Comparison of ENCODE assay signal across 8 cellular contexts in the genomic region with DNA sequence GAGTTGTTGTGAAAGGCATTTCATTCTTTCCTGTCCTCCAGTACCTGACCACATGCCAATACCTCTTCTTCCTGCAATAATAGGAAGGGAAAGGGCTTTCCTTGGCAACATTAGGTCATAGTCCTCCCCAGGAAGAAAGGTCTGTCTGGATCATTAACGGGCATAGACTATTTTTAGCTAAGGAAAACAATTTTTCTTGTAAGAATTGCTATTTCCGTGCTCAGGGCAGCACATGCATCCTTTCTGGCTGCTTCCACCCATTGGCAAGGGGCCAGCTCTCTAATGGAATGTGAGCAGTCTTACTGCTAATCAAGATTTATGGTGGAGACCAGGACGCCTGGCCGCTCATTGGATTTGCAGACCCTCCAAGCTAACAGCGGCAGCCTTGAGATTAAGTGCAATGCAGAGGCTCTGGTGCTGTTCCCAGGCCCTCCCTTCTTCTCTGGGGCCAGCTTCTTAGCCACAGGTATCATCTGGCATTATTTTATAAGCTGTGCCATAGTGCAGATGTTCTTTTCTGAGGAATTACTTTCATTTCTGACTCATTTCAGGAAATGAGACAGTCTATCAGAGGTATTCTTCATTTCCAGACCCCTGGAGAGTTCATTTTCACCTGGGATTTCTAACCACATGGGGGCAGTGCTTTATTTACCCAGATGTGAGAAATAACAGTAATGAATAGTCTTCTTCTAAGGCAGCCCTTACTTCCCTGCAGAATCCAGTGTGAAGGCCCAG. TPM values are rescaled to one million over a fixed set of nuclear protein-coding genes. Genes with fewer than 3 reads are reported as not detected.
DNase-seq lines count a peak whose midpoint lies in the region; ATAC-seq, FAIRE-seq and TF ChIP-seq lines count a peak whose summit lies in the region.

No MANE protein-coding gene starts in this region.

- no peak for FAIRE-seq in astrocyte (lab: Jason Lieb, UNC)

- H3K56ac ChIP-seq in H9 (ENCODE audit: insufficient read length, low read depth, low read length), result no peak overlapping the region

- no peak overlapping the region for H4K5ac ChIP-seq in H9 (ENCODE audit: insufficient read length, low read depth, low read length)

- no peak overlapping the region for H2BK12ac ChIP-seq in H9 (ENCODE audit: insufficient read length, low read depth, low read length)

- intact Hi-C loops in testis (cut with DNase I; ENCODE audit: low total_unique reads), result no loop called here

- H3K4me1 Mint-ChIP-seq in H9 (peaks cover 10% of the 10 kb centered on the region in 2 experiments), astrocyte (ENCODE audit: low read depth, unreplicated experiment) (peaks cover 37% of the 10 kb centered on the region)
- H3K4me1 Mint-ChIP-seq in naive thymus-derived CD8-positive, alpha-beta T cell, result peaks cover 6 to 38% (median 12%) of the 10 kb centered on the region in 4 donors

- H2BK15ac ChIP-seq in H9 (ENCODE audit: low read depth, low read length), result no peak overlapping the region

- H3K79me2 ChIP-seq in H9 (ENCODE audit: insufficient read depth, low read length) (no peaks in the 10 kb centered on the region), astrocyte (ENCODE audit: insufficient read depth, low read length) (peaks cover 61% of the 10 kb centered on the region)

- no CpG with 5 or more reads among the region's 5 CpGs for WGBS in H9 (ENCODE audit: extremely low coverage, insufficient read length, low lambda C conversion rate)
- WGBS in testis, 2 donors, result 31 to 50% methylated on average over 5 of the region's 5 CpGs

- POLR2A ChIA-PET in naive thymus-derived CD8-positive, alpha-beta T cell (lab: Charles Lee), result no interaction called here

- peaks cover 11% of the 10 kb centered on the region for H3K79me1 ChIP-seq in H9 (ENCODE audit: insufficient read depth, low read depth, low read length, poor library complexity, severe bottlenecking)

- H3K36me3 ChIP-seq in astrocyte (ENCODE audit: insufficient read depth, low read length), result no peaks in the 10 kb centered on the region
- H3K36me3 ChIP-seq in testis (ENCODE audit: low read depth, missing control alignments), result no peaks in the 10 kb centered on the region

- H3K23me2 ChIP-seq in H9 (ENCODE audit: insufficient read length, low read depth, low read length, poor library complexity, severe bottlenecking), result no peaks in the 10 kb centered on the region

- no peak for TF ChIP-seq POLR2A in testis (IDR thresholded peaks at IDR 0.05)

- no peak overlapping the region for H4K91ac ChIP-seq in H9 (ENCODE audit: insufficient read length, low read depth, low read length)

- H2BK120ac ChIP-seq in H9 (ENCODE audit: low read depth, low read length, poor library complexity, severe bottlenecking), result no peak overlapping the region

- no peak overlapping the region; the same call in 1 of the 2 replicates for H3K14ac ChIP-seq in H9 (ENCODE audit: insufficient read depth, low read length)

- H3K9me3 ChIP-seq in H9 (ENCODE audit: control insufficient read depth, low read depth, low read length), result no peaks in the 10 kb centered on the region
- H3K9me3 ChIP-seq in astrocyte (ENCODE audit: insufficient read depth, low read depth, low read length), result no peaks in the 10 kb centered on the region
- H3K9me3 ChIP-seq in testis, result no peaks in the 10 kb centered on the region

- no peak overlapping the region for H3T11ph ChIP-seq in H9 (ENCODE audit: low read length)

- peak overlapping the region in 2 of 3 experiments; percentile 81 to 88; a peak in 3 of 7 replicates for H3K27ac Mint-ChIP-seq in H9
- peak overlapping the region; percentile 89 for H3K27ac Mint-ChIP-seq in astrocyte (ENCODE audit: unreplicated experiment)
- H3K27ac Mint-ChIP-seq in naive thymus-derived CD8-positive, alpha-beta T cell, result peak overlapping the region in 3 of 10 donors; percentile 25 to 32 (median 26)

- H2BK20ac ChIP-seq in H9 (ENCODE audit: low read depth, low read length, poor library complexity, severe bottlenecking), result no peak overlapping the region

- H3K4me3 ChIP-seq in astrocyte (ENCODE audit: insufficient read depth, low read depth, low read length) (peak overlapping the region; percentile 6), testis (no peak overlapping the region)

- H3K9me3 Mint-ChIP-seq in H9, result no peaks in the 10 kb centered on the region
- no peaks in the 10 kb centered on the region for H3K9me3 Mint-ChIP-seq in astrocyte (ENCODE audit: unreplicated experiment)
- H3K9me3 Mint-ChIP-seq in naive thymus-derived CD8-positive, alpha-beta T cell, result no peaks in the 10 kb centered on the region

- H2BK5ac ChIP-seq in H9 (ENCODE audit: insufficient read length, low read length), result no peak overlapping the region

- no peak overlapping the region for H2AFZ ChIP-seq in H9 (ENCODE audit: low read length)
- no peak overlapping the region for H2AFZ ChIP-seq in astrocyte (ENCODE audit: low read depth, low read length)

- no peak overlapping the region for H2AK5ac ChIP-seq in H9 (ENCODE audit: insufficient read length, low read length)

- H3K4me2 ChIP-seq in H9 (ENCODE audit: insufficient read depth, insufficient read length, low read length) (no peak overlapping the region), astrocyte (ENCODE audit: low read length) (peak overlapping the region; percentile 82)

- H3K9ac ChIP-seq in H9 (ENCODE audit: extremely low read depth, insufficient read length, low read length) (no peak overlapping the region), astrocyte (ENCODE audit: low read length) (peak overlapping the region; percentile 53)

- DNase-seq in DMS 273 treated with DMSO at 0.1 percent for 48 hours (lab: John Stamatoyannopoulos, UW), result peak; percentile 3
- no peak for DNase-seq in H9
- peak; percentile 13 for DNase-seq in NCI-H2029 treated with DMSO at 0.1 percent for 48 hours (lab: John Stamatoyannopoulos, UW)
- DNase-seq in astrocyte (ENCODE audit: low read depth), result peak; percentile 94
- DNase-seq in islet precursor cell, result peak; percentile 96
- peak; percentile 72 for DNase-seq in testis
- no peak for DNase-seq in occipital lobe (lab: John Stamatoyannopoulos, UW)
- no peak for DNase-seq in naive thymus-derived CD8-positive, alpha-beta T cell

- ATAC-seq in naive thymus-derived CD8-positive, alpha-beta T cell, result no peak

- no peak overlapping the region for H3K4ac ChIP-seq in H9 (ENCODE audit: low read depth, low read length)

- H3K23ac ChIP-seq in H9 (ENCODE audit: insufficient read length, low read depth, low read length), result no peak overlapping the region

- H3K27me3 Mint-ChIP-seq in H9 (ENCODE audit: low read depth), result no peaks in the 10 kb centered on the region
- no peaks in the 10 kb centered on the region for H3K27me3 Mint-ChIP-seq in astrocyte (ENCODE audit: low read depth, unreplicated experiment)
- no peaks in the 10 kb centered on the region for H3K27me3 Mint-ChIP-seq in naive thymus-derived CD8-positive, alpha-beta T cell

- H3K4me3 Mint-ChIP-seq in H9 (no peak overlapping the region), astrocyte (ENCODE audit: unreplicated experiment) (peak overlapping the region; percentile 36)
- H3K4me3 Mint-ChIP-seq in naive thymus-derived CD8-positive, alpha-beta T cell, result no peak overlapping the region

- H3K27me3 ChIP-seq in H9 (ENCODE audit: insufficient read depth, low read length), result no peaks in the 10 kb centered on the region
- no peaks in the 10 kb centered on the region for H3K27me3 ChIP-seq in astrocyte (ENCODE audit: insufficient read depth, low read length)
- no peaks in the 10 kb centered on the region for H3K27me3 ChIP-seq in testis

- H3K4me1 ChIP-seq in H9 (ENCODE audit: insufficient read depth, low read length) (peaks cover 4% of the 10 kb centered on the region; the same call in 1 of the 2 replicates), astrocyte (ENCODE audit: insufficient read depth, low read length) (peaks cover 31% of the 10 kb centered on the region), testis (peaks cover 27% of the 10 kb centered on the region)

- no peak overlapping the region for H3K18ac ChIP-seq in H9 (ENCODE audit: insufficient read length, low read depth, low read length)

- no peak overlapping the region for H4K8ac ChIP-seq in H9 (replicated peaks; ENCODE audit: insufficient read length, low read depth, low read length)

- H3K27ac ChIP-seq in H9 (ENCODE audit: insufficient read length, low read depth, low read length) (no peak overlapping the region), astrocyte (ENCODE audit: low read depth, low read length) (peak overlapping the region; percentile 89), testis (peak overlapping the region; percentile 5 to 40)

- H3K36me3 Mint-ChIP-seq in H9 (ENCODE audit: insufficient read depth in 1 of 3, low read depth in 3 of 3) (no peaks in the 10 kb centered on the region; a peak in 2 of 7 replicates), astrocyte (ENCODE audit: low read depth, unreplicated experiment) (peaks cover 1% of the 10 kb centered on the region)
- H3K36me3 Mint-ChIP-seq in naive thymus-derived CD8-positive, alpha-beta T cell, result peaks cover 0 to 10% (median 10%) of the 10 kb centered on the region in 3 donors

- peak; percentile 58 for TF ChIP-seq CTCF in H9 (conservative IDR thresholded peaks at IDR 0.05)
- peak; percentile 61 for TF ChIP-seq CTCF in astrocyte (IDR thresholded peaks at IDR 0.05; ENCODE audit: insufficient read depth, low read depth, low read length)
- peak in 2 of 3 experiments; percentile 27 to 43 for TF ChIP-seq CTCF in testis (IDR thresholded peaks at IDR 0.05)

- H4K20me1 ChIP-seq in H9 (ENCODE audit: control insufficient read depth, insufficient read depth, insufficient read length) (no peaks in the 10 kb centered on the region), astrocyte (ENCODE audit: insufficient read depth, low read length) (no peaks in the 10 kb centered on the region)

RNA-seq across cellular contexts. Expression of gene ANO6, which starts 52.9 kb away (rescaled TPM):
- total RNA-seq in H9 (2021) (24.3 TPM in 2 replicates), astrocyte (111 and 113 TPM in 2 replicates), testis (10 to 100 TPM; 58.0 to 75.7 TPM), occipital lobe (15.3 TPM)
- polyA plus RNA-seq in testis (ENCODE audit: insufficient read depth, low read depth, low replicate concordance), result 33.1 TPM
- total RNA-seq in naive thymus-derived CD8-positive, alpha-beta T cell, result 10 to 100 TPM; 17.1 to 17.5 TPM
- polyA plus RNA-seq in naive thymus-derived CD8-positive, alpha-beta T cell, result 10 to 100 TPM; 13.4 to 18.6 (median 18.0) TPM

Comparison
In these comparisons a context has a peak if more than half of its experiments do, and no peak if none do; other contexts are left out.
1. DNase-seq: peak in DMS 273 treated with DMSO at 0.1 percent for 48 hours (single experiment), NCI-H2029 treated with DMSO at 0.1 percent for 48 hours (single experiment), astrocyte (single experiment), islet precursor cell (single experiment) and testis (single experiment); none in H9 (single experiment), occipital lobe (single experiment) and naive thymus-derived CD8-positive, alpha-beta T cell (0 of 10).
2. Peak in every context shown above with its lines, with median percentiles within 50 percentile points of each other: CTCF ChIP-seq.